In the genomic region with DNA sequence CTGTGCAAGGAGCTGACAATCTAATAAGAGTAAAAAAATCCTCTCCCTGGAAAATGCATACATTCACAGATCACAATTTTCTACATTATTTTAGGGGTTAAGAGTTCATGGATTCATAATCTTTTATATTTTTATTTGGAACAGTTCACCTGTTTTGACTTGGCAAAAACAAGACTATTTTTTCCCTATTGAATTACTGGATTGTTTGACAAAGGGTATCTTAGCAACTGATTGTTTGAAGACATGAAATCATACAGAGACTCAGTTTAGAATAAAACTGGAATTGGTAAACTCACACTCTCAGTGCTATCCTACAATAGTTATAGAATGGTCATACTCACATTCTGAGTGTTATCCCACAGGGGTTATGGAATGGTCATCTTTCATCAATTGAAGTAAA, we compare ENCODE assay signal across 19 cellular contexts.
A peak's percentile ranks its signal among the peaks of the same experiment; 100 is the strongest.
DNase-seq lines count a peak whose midpoint lies in the region; ATAC-seq, FAIRE-seq and TF ChIP-seq lines count a peak whose summit lies in the region.
"Had no signal": no experiment of that assay in that cellular context is flagged by ENCODE, and none has a peak within 500 bp of the region (broad histone marks: within the 10 kb centered on the region; RNA-seq: fewer than 3 reads in every experiment).

No MANE protein-coding gene starts in this region.

- peak; percentile 46 for FAIRE-seq in A549 (lab: Jason Lieb, UNC)
- FAIRE-seq in endothelial cell of umbilical vein (lab: Jason Lieb, UNC), result no peak
- FAIRE-seq: GM12878 had no signal

- H3K4me2 ChIP-seq in A549, result no peak overlapping the region
- no peak overlapping the region for H3K4me2 ChIP-seq in endothelial cell of umbilical vein (ENCODE audit: insufficient read depth, low read length)
- H3K4me2 ChIP-seq in neural cell (ENCODE audit: low read length), result peak overlapping the region; percentile 42

- H3K27ac ChIP-seq in A549 (no peak overlapping the region), endothelial cell of umbilical vein (ENCODE audit: insufficient read depth, low read depth, low read length) (no peak overlapping the region), neural cell (ENCODE audit: low read length) (peak overlapping the region; percentile 68), prostate gland (no peak overlapping the region)
- H3K27ac ChIP-seq: GM23248, HL-60 had no signal

- BruUV-seq in endothelial cell of umbilical vein (replicated peaks; lab: Mats Ljungman, UMichigan), result no TSS peak

- H3F3A ChIP-seq in neural cell (ENCODE audit: insufficient read depth, low read length, poor library complexity, severe bottlenecking), result no peaks in the 10 kb centered on the region

- H2AFZ ChIP-seq in endothelial cell of umbilical vein (ENCODE audit: low read depth, low read length) (no peak overlapping the region), neural cell (ENCODE audit: low read depth, low read length) (no peak overlapping the region)
- H2AFZ ChIP-seq: GM23248 had no signal

- H4K20me1 ChIP-seq in endothelial cell of umbilical vein (replicated peaks; ENCODE audit: control insufficient read depth, extremely low read depth, insufficient read depth, low read length), result no peaks in the 10 kb centered on the region
- H4K20me1 ChIP-seq in neural cell (ENCODE audit: insufficient read depth), result no peaks in the 10 kb centered on the region

- H3K27me3 ChIP-seq in endothelial cell of umbilical vein (ENCODE audit: control insufficient read depth in 2 of 2, insufficient read depth in 2 of 2, low read length in 2 of 2) (no peaks in the 10 kb centered on the region), neural cell (ENCODE audit: insufficient read depth, low read depth, low read length) (no peaks in the 10 kb centered on the region), prostate gland (replicated peaks; ENCODE audit: insufficient read depth) (no peaks in the 10 kb centered on the region)
- H3K27me3 ChIP-seq: BE2C had no signal

- no peak for TF ChIP-seq CTCF in A549 (IDR thresholded peaks at IDR 0.05)
- TF ChIP-seq CTCF in endothelial cell of umbilical vein (IDR thresholded peaks at IDR 0.05; ENCODE audit: extremely low read depth in 1 of 2, insufficient read depth in 1 of 2, low read depth in 1 of 2, low read length in 2 of 2), result no peak
- no peak for TF ChIP-seq CTCF in neural cell (IDR thresholded peaks at IDR 0.05; ENCODE audit: poor library complexity, severe bottlenecking)
- TF ChIP-seq CTCF in prostate gland (IDR thresholded peaks at IDR 0.05), result no peak

- TF ChIP-seq POLR2A in A549 (IDR thresholded peaks at IDR 0.05; ENCODE audit: low read length) (no peak), endothelial cell of umbilical vein (IDR thresholded peaks at IDR 0.05; ENCODE audit: low read depth, low read length) (no peak), prostate gland (IDR thresholded peaks at IDR 0.05) (no peak)

- intact Hi-C loops in endothelial cell of umbilical vein (cut with micrococcal nuclease), result no loop called here
- intact Hi-C loops in prostate gland (cut with DNase I), result no loop called here

- H3K4me1 ChIP-seq in A549 (no peaks in the 10 kb centered on the region), endothelial cell of umbilical vein (ENCODE audit: control insufficient read depth, extremely low read depth, insufficient read depth, low read length) (peaks cover 3% of the 10 kb centered on the region), prostate gland (replicated peaks) (no peaks in the 10 kb centered on the region)
- H3K4me1 ChIP-seq: BE2C, Caco-2 had no signal

- DNase-seq in A549 (ENCODE audit: low read depth in 1 of 2, low spot score in 1 of 2), result no peak
- peak; percentile 5 for DNase-seq in LHCN-M2 (ENCODE audit: low read depth)
- peak; percentile 65 for DNase-seq in endothelial cell of umbilical vein (ENCODE audit: low read depth, low spot score)
- no peak for DNase-seq in T-helper 2 cell
- no peak for DNase-seq in prostate gland (ENCODE audit: low spot score)
- DNase-seq in GM19240 (ENCODE audit: insufficient read length, low spot score), result no peak
- DNase-seq: ACHN; BE2C; C1 segment of cervical spinal cord; Caco-2; CD4-positive, CD25-positive, alpha-beta regulatory T cell; DMS153; DND-41; EL; GM23248; HCEC 1CT had no signal

- H3K9ac ChIP-seq in endothelial cell of umbilical vein (replicated peaks; ENCODE audit: extremely low read depth, insufficient read depth, low read length) (no peak overlapping the region), neural cell (ENCODE audit: low read length) (no peak overlapping the region)
- H3K9ac ChIP-seq: GM23248 had no signal

- H3K9me2 ChIP-seq in neural cell (ENCODE audit: insufficient read depth, low read length), result no peaks in the 10 kb centered on the region

- no peak for TF ChIP-seq RAD21 in A549 (conservative IDR thresholded peaks at IDR 0.05 in 1 of 2, IDR thresholded peaks at IDR 0.05 in 1 of 2)
- TF ChIP-seq RAD21 in neural cell (conservative IDR thresholded peaks at IDR 0.05), result no peak

- ATAC-seq in A549, result no peak
- ATAC-seq: GM12878 had no signal

- no peaks in the 10 kb centered on the region for H3K9me3 ChIP-seq in A549
- no peaks in the 10 kb centered on the region for H3K9me3 ChIP-seq in endothelial cell of umbilical vein (replicated peaks; ENCODE audit: control insufficient read depth, insufficient read depth, low read length)
- no peaks in the 10 kb centered on the region for H3K9me3 ChIP-seq in neural cell (ENCODE audit: low read length)
- no peaks in the 10 kb centered on the region for H3K9me3 ChIP-seq in prostate gland
- H3K9me3 ChIP-seq: BE2C, Caco-2 had no signal

- no peak for TF ChIP-seq EP300 in A549 (IDR thresholded peaks at IDR 0.05)
- TF ChIP-seq EP300 in neural cell (conservative IDR thresholded peaks at IDR 0.05; ENCODE audit: poor library complexity, severe bottlenecking), result peak; percentile 54

- H3K79me2 ChIP-seq in endothelial cell of umbilical vein (ENCODE audit: control insufficient read depth, insufficient read depth, low read length), result no peaks in the 10 kb centered on the region
- no peaks in the 10 kb centered on the region for H3K79me2 ChIP-seq in neural cell (replicated peaks; ENCODE audit: insufficient read depth, low read length)

- CTCF ChIA-PET in A549 (lab: Yijun Ruan, JAX), result no interaction called here
- CTCF ChIA-PET in endothelial cell of umbilical vein (lab: Charles Lee), result interaction anchor here (1.2 to 1.7 kb wide), 2 partner anchors 9 to 108 kb away, joined by 3 read pairs; no protein-coding TSS in a partner anchor

- H3K4me3 ChIP-seq in A549 (no peak overlapping the region), endothelial cell of umbilical vein (replicated peaks in 1 of 3; ENCODE audit: insufficient read depth in 1 of 3, low read depth in 1 of 3, low read length in 3 of 3) (no peak overlapping the region), neural cell (ENCODE audit: low read length) (peak overlapping the region; percentile 37), prostate gland (no peak overlapping the region)
- H3K4me3 ChIP-seq: GM12878, GM23248 had no signal

- H3K36me3 ChIP-seq in endothelial cell of umbilical vein (ENCODE audit: control insufficient read depth in 2 of 2, extremely low read depth in 1 of 2, insufficient read depth in 2 of 2, low read length in 2 of 2), result no peaks in the 10 kb centered on the region
- H3K36me3 ChIP-seq in neural cell (ENCODE audit: insufficient read depth, low read length), result no peaks in the 10 kb centered on the region
- H3K36me3 ChIP-seq in prostate gland, result no peaks in the 10 kb centered on the region
- H3K36me3 ChIP-seq: BE2C had no signal

- dilution Hi-C loops in endothelial cell of umbilical vein (cut with MboI; ENCODE audit: extremely low pct_ligation_motif_present, low sequenced_read_pairs), result no loop called here

- no peaks in the 10 kb centered on the region for H3K9me1 ChIP-seq in endothelial cell of umbilical vein (replicated peaks; ENCODE audit: control insufficient read depth, extremely low read depth, insufficient read depth, low read length)

- POLR2A ChIA-PET in A549 (lab: Yijun Ruan, JAX) (no interaction called here), endothelial cell of umbilical vein (lab: Charles Lee) (no interaction called here)

TF ChIP-seq in A549, 52 proteins besides CTCF, POLR2A, EP300 and RAD21:
- TF ChIP-seq ZC3H11A (IDR thresholded peaks at IDR 0.05) (no peak), NFE2L2 (conservative IDR thresholded peaks at IDR 0.05; ENCODE audit: low read length) (no peak), HOXB13 (CRISPR knock-in tag; IDR thresholded peaks at IDR 0.05; ENCODE audit: low read depth) (no peak)
- TF ChIP-seq, protein P1, sequence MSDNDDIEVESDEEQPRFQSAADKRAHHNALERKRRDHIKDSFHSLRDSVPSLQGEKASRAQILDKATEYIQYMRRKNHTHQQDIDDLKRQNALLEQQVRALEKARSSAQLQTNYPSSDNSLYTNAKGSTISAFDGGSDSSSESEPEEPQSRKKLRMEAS (IDR thresholded peaks at IDR 0.05), result no peak

TF ChIP-seq in endothelial cell of umbilical vein, 7 proteins besides CTCF, POLR2A, EP300 and RAD21:
- no peak for TF ChIP-seq EZH2 (IDR thresholded peaks at IDR 0.05; ENCODE audit: borderline replicate concordance, low read depth, low read length, severe bottlenecking)
- no peak for TF ChIP-seq GATA2 (IDR thresholded peaks at IDR 0.05; ENCODE audit: insufficient read depth, insufficient read length, low read depth, low read length)
- TF ChIP-seq MYC (IDR thresholded peaks at IDR 0.05; ENCODE audit: low read depth, low read length), result no peak
- TF ChIP-seq, protein P1 (IDR thresholded peaks at IDR 0.05; ENCODE audit: insufficient read depth, insufficient read length), result no peak
- no peak for TF ChIP-seq POLR2AphosphoS5 (IDR thresholded peaks at IDR 0.05; ENCODE audit: insufficient read depth, low read depth, low read length)
TF ChIP-seq in endothelial cell of umbilical vein: peak in this region for 0.

Comparison
In these comparisons a context has a peak if more than half of its experiments do, and no peak if none do; other contexts are left out.
1. DNase-seq: peak in LHCN-M2 (single experiment) and endothelial cell of umbilical vein (single experiment); none in A549 (0 of 2), T-helper 2 cell (0 of 5), prostate gland (single experiment) and GM19240 (single experiment).